8 cellular contexts compared by ENCODE assay signal in the genomic region with DNA sequence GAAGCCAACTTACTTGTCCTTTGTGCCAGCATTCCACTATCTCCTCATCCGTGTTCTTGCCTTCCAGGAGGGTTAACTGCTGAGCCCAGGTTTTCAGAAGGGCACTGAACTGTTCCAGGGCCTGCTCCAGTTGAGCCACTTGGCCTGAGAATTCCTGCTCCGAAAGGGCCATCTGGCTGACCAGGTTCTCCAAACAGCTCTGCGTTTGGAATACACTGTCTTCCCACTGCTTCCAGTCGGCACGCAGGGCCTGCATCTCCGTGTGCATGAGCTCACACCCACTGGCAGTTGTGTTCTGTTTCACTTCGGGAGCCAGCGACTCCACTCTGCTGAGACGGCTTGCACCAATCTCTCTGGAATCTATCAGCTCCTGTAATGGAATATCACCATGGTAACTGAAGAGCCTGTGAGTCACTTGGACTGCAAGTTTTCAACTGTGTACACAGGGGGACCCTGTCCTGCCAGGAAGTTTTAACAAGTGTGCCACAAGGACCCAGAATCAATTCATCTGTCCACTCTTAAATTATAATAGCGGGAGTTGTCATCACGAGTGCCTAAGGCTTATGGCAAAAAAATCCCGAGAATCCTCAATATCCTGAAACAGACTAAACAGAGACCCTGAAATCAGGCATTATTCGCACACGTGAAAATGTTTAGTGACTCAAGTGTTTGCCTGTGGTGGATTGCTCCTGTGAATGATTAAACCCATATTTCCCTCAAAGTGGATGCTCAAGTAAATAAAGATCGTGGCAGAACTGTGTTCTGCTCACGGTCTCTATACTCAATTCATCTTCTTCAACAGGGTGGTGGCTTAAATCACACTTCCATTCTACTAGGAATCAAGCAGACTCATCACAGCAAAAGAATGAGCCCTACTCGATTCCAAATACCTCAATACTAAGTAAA.
DNase-seq lines count a peak whose midpoint lies in the region; ATAC-seq, FAIRE-seq and TF ChIP-seq lines count a peak whose summit lies in the region.

No MANE protein-coding gene starts in this region.

- intact Hi-C loops in head of caudate nucleus (cut with DNase I) (no loop called here), pancreas (cut with DNase I) (no loop called here)
- intact Hi-C loops in CD4-positive, alpha-beta T cell (cut with DNase I, micrococcal nuclease) = no loop called here

- H3K9me3 Mint-ChIP-seq in CD4-positive, alpha-beta T cell = no peaks in the 10 kb centered on the region

- H3K27me3 ChIP-seq in pancreas = no peaks in the 10 kb centered on the region
- H3K27me3 ChIP-seq in CD4-positive, alpha-beta T cell (ENCODE audit: control insufficient read depth, insufficient read depth, low read length) = peaks cover 5% of the 10 kb centered on the region

- no peak overlapping the region for H3K27ac Mint-ChIP-seq in CD4-positive, alpha-beta T cell

- H3K4me1 Mint-ChIP-seq in CD4-positive, alpha-beta T cell (ENCODE audit: low read depth) = no peaks in the 10 kb centered on the region

- in situ Hi-C loops in G401 (cut with HindIII; ENCODE audit: low sequenced_read_pairs) = no loop called here

- peak; percentile 67 for FAIRE-seq in pancreas (lab: Jason Lieb, UNC)

- peak overlapping the region; percentile 83 to 95 (median 88) for H3K27ac ChIP-seq in pancreas
- no peak overlapping the region for H3K27ac ChIP-seq in CD4-positive, alpha-beta T cell (ENCODE audit: low read depth, low read length)

- 3 to 4% methylated on average over 17 of the region's 17 CpGs for WGBS in pancreas, 2 donors

- no peaks in the 10 kb centered on the region for H3K9me3 ChIP-seq in pancreas
- no peaks in the 10 kb centered on the region for H3K9me3 ChIP-seq in CD4-positive, alpha-beta T cell (ENCODE audit: control insufficient read depth, low read length)

- CTCF ChIA-PET in CD4-positive, alpha-beta T cell (lab: Charles Lee) = no interaction called here

- POLR2A ChIA-PET in CD4-positive, alpha-beta T cell (lab: Charles Lee) = no interaction called here

- H3K4me1 ChIP-seq in pancreas = peaks cover 0 to 11% (median 9%) of the 10 kb centered on the region in 3 donors

- H3K36me3 Mint-ChIP-seq in CD4-positive, alpha-beta T cell (ENCODE audit: low read depth) = no peaks in the 10 kb centered on the region

- no peak for TF ChIP-seq CTCF in WI38 (IDR thresholded peaks at IDR 0.05; ENCODE audit: low read depth, low read length)
- no peak for TF ChIP-seq CTCF in pancreas (IDR thresholded peaks at IDR 0.05)
- no peak for TF ChIP-seq CTCF in CD4-positive, alpha-beta T cell (IDR thresholded peaks at IDR 0.05)

- H3K4me3 ChIP-seq in WI38 (ENCODE audit: low read depth, low read length) (peak overlapping the region; percentile 77), pancreas (peak overlapping the region; percentile 6 to 56 (median 34))

- H3K36me3 ChIP-seq in pancreas = peaks cover 0 to 5% (median 0%) of the 10 kb centered on the region in 3 donors

- peaks cover 19% of the 10 kb centered on the region for H3K27me3 Mint-ChIP-seq in CD4-positive, alpha-beta T cell

- no peak overlapping the region for H3K4me3 Mint-ChIP-seq in CD4-positive, alpha-beta T cell

- DNase-seq in G401 (ENCODE audit: low spot score) (peak; percentile 95), head of caudate nucleus (peak; percentile 37 to 89 (median 70)), pancreas (peak; percentile 72 to 82 (median 76)), D341Med (ENCODE audit: low spot score) (no peak), NCI-H345 treated with DMSO at 0.1 percent for 48 hours (lab: John Stamatoyannopoulos, UW; ENCODE audit: unreplicated experiment) (no peak)
- no peak for DNase-seq in CD4-positive, alpha-beta T cell
- no peak for DNase-seq in effector CD8-positive, alpha-beta T cell (lab: John Stamatoyannopoulos, UW)

- peak; percentile 86 to 91 (median 87) for ATAC-seq in pancreas
- no peak for ATAC-seq in CD4-positive, alpha-beta T cell (ENCODE audit: poor library complexity)

Comparison
In these comparisons a context has a peak if more than half of its experiments do, and no peak if none do; other contexts are left out.
1. DNase-seq: peak in G401 (single experiment), head of caudate nucleus (42 of 42) and pancreas (6 of 6); none in D341Med (single experiment), CD4-positive, alpha-beta T cell (0 of 10), effector CD8-positive, alpha-beta T cell (single experiment) and NCI-H345 treated with DMSO at 0.1 percent for 48 hours (single experiment).